In the genomic region with DNA sequence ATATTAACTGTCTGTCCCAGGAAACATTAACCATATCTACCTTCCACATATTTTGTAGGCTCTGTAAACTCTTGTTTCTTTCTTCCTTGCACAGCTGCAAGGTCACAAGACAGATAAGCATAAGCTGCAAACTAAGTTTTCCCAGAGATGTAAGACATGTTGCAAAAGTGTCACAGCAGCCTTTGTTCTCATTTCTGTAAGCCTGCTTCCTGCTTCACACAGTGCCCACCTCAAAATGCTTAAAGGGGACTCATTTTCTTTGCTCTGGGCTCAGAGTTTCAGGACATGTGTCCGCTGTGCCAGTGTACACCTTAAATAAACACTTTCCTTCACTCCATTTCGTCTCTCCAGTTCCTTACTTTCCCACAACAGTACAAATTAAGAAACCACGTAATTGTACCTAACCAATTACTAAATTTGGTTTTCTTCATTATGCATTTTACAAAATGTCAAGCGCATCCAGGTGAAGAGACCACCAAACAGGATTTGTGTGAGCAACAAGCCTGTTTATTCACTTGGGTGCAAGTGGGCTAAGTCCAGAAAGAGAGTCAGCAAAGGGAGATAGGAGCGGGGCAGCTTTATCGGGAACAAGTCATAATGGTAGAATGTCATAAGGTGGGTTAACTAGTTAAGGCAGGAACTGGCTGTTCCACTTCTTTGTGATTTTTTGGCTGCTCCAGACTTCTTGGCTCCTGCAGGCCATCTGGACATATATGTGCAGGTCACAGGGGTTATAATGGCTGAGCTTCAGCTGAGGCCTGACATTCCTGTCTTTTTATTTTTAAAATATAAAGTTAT, we compare ENCODE assay signal across 35 cellular contexts. TPM values are rescaled to one million over a fixed set of nuclear protein-coding genes. Genes with fewer than 3 reads are reported as not detected.
DNase-seq lines count a peak whose midpoint lies in the region; ATAC-seq, FAIRE-seq and TF ChIP-seq lines count a peak whose summit lies in the region.
"Had no signal": no experiment of that assay in that cellular context is flagged by ENCODE, and none has a peak within 500 bp of the region (broad histone marks: within the 10 kb centered on the region; RNA-seq: fewer than 3 reads in every experiment).

No MANE protein-coding gene starts in this region.

- H3K4me3 Mint-ChIP-seq in nephron = no peak overlapping the region
- no peak overlapping the region for H3K4me3 Mint-ChIP-seq in endodermal cell
- H3K4me3 Mint-ChIP-seq: activated CD4-positive, alpha-beta memory T cell treated with anti-CD3 and anti-CD28 coated beads, Interleukin-2, amount 10 ng/mL, durations not matched to agents 7 days and 5 days; activated naive CD4-positive, alpha-beta T cell treated with anti-CD3 and anti-CD28 coated beads for 36 hours; activated T-helper 1 cell treated with anti-CD3 and anti-CD28 coated beads, Interleukin-12 subunit alpha, Interleukin-12 subunit beta, Interleukin-2, Interleukin-4 antibody, amounts not matched to agents 30 ng/mL and 10 ng/mL and 1 ng/mL, durations not matched to agents 14 hours and 24 hours and 36 hours; CD14-positive monocyte; T-helper 1 cell treated with Interleukin-12 subunit alpha and Interleukin-12 subunit beta and Interleukin-4 antibody, amounts not matched to agents 30 μg/mL and 1 μg/mL, for 36 hours had no signal

- H3K9me3 ChIP-seq in cardiac muscle cell (ENCODE audit: low read depth) = no peaks in the 10 kb centered on the region
- no peaks in the 10 kb centered on the region for H3K9me3 ChIP-seq in H1 (ENCODE audit: insufficient read depth in 2 of 2, low read depth in 1 of 2, low read length in 1 of 2)
- H3K9me3 ChIP-seq in endodermal cell (ENCODE audit: control insufficient read depth, low read length) = peaks cover 15% of the 10 kb centered on the region
- H3K9me3 ChIP-seq: neutrophil, sigmoid colon, upper lobe of right lung had no signal

- H3K4me1 Mint-ChIP-seq in nephron (no peaks in the 10 kb centered on the region), endodermal cell (peaks cover 11% of the 10 kb centered on the region)
- H3K4me1 Mint-ChIP-seq: CD14-positive monocyte had no signal

- H3K4me2 ChIP-seq in H1 (ENCODE audit: insufficient read depth in 1 of 2, low read depth in 2 of 2, low read length in 2 of 2) = no peak overlapping the region

- H4K20me1 ChIP-seq in H1 (replicated peaks in 1 of 2; ENCODE audit: control insufficient read depth in 1 of 2, insufficient read depth in 2 of 2, low read length in 2 of 2) = no peaks in the 10 kb centered on the region

- no peak overlapping the region for H4K91ac ChIP-seq in H1 (replicated peaks; ENCODE audit: insufficient read length, low read length)

- no peaks in the 10 kb centered on the region for H3K23me2 ChIP-seq in H1 (ENCODE audit: low read depth, low read length)

- H3K4me1 ChIP-seq in cardiac muscle cell (ENCODE audit: low read depth) (peaks cover 8% of the 10 kb centered on the region), H1 (replicated peaks in 1 of 4; ENCODE audit: control insufficient read depth in 3 of 4, insufficient read depth in 4 of 4, low read length in 3 of 4) (no peaks in the 10 kb centered on the region; a peak in 1 of 7 replicates), endodermal cell (ENCODE audit: control insufficient read depth, insufficient read depth, low read length) (no peaks in the 10 kb centered on the region)
- H3K4me1 ChIP-seq: psoas muscle, sigmoid colon, upper lobe of right lung had no signal

- no peaks in the 10 kb centered on the region for H3K79me1 ChIP-seq in H1 (ENCODE audit: low read depth, low read length)

- no peak for FAIRE-seq in H1 (lab: Jason Lieb, UNC)
- FAIRE-seq: D721Med, endothelial cell of umbilical vein, GM12878, H54, TTC549 had no signal

- H3K14ac ChIP-seq in H1 (ENCODE audit: insufficient read length) = no peak overlapping the region

- CTCF ChIA-PET in H1 (lab: Charles Lee; ENCODE audit: partially characterized antibody) = interaction anchor here (1.2 kb wide), 1 partner anchor 128 kb away, joined by 3 read pairs; no protein-coding TSS in a partner anchor

- no peak for TF ChIP-seq CTCF in cardiac muscle cell (IDR thresholded peaks at IDR 0.05; ENCODE audit: low read depth, low read length)
- no peak for TF ChIP-seq CTCF in H1 (IDR thresholded peaks at IDR 0.05; ENCODE audit: control extremely low read depth in 1 of 3, insufficient read depth in 1 of 3, low read depth in 1 of 3, low read length in 3 of 3)
- no peak for TF ChIP-seq CTCF in nephron (IDR thresholded peaks at IDR 0.05; ENCODE audit: unreplicated experiment in 3 of 3)
- TF ChIP-seq CTCF in endodermal cell (conservative IDR thresholded peaks at IDR 0.05) = no peak

- POLR2A ChIA-PET in H1 (lab: Charles Lee; ENCODE audit: partially characterized antibody) = interaction anchor here (1.8 kb wide), 1 partner anchor 13 kb away, joined by 9 read pairs; the partner anchor contains the start of gene ZNF431

- H2BK12ac ChIP-seq in H1 (ENCODE audit: low read depth, low read length) = no peak overlapping the region

- H3K9ac ChIP-seq in H1 (replicated peaks in 1 of 4; ENCODE audit: extremely low read depth in 1 of 4, low read depth in 3 of 4, low read length in 3 of 4) (no peak overlapping the region), endodermal cell (ENCODE audit: extremely low read depth, low read length, poor library complexity, severe bottlenecking) (no peak overlapping the region)

- no peak overlapping the region for H2BK5ac ChIP-seq in H1 (ENCODE audit: low read depth, low read length)

- ATAC-seq in Right ventricle myocardium inferior (no peak), left lobe of liver (no peak), GM18519 (IDR thresholded peaks at IDR 0.05; ENCODE audit: low FRiP score, unreplicated experiment) (no peak)
- ATAC-seq: GM12878, PC-3, psoas muscle, upper lobe of right lung had no signal

- H4K5ac ChIP-seq in H1 (ENCODE audit: insufficient read length, low read depth, low read length) = no peak overlapping the region

- intact Hi-C loops in Right ventricle myocardium inferior (cut with DNase I) = no loop called here

- no peaks in the 10 kb centered on the region for H3K27me3 ChIP-seq in cardiac muscle cell
- no peaks in the 10 kb centered on the region for H3K27me3 ChIP-seq in H1 (replicated peaks in 1 of 4; ENCODE audit: control insufficient read depth in 3 of 4, extremely low read depth in 1 of 4, insufficient read depth in 3 of 4, low read length in 3 of 4)
- no peaks in the 10 kb centered on the region for H3K27me3 ChIP-seq in endodermal cell (ENCODE audit: control insufficient read depth, insufficient read depth, low read length, poor library complexity, severe bottlenecking)
- H3K27me3 ChIP-seq: brain microvascular endothelial cell, neutrophil, sigmoid colon, upper lobe of right lung had no signal

- TF ChIP-seq POLR2A in H1 (IDR thresholded peaks at IDR 0.05; ENCODE audit: control extremely low read depth in 1 of 2, low read depth in 2 of 2, low read length in 2 of 2) = no peak

- no peak overlapping the region for H2AFZ ChIP-seq in H1 (ENCODE audit: low read length)

- no peak overlapping the region for H3K23ac ChIP-seq in H1 (ENCODE audit: insufficient read length)

- H4K8ac ChIP-seq in H1 (ENCODE audit: extremely low read depth, insufficient read depth, low read length) = no peak overlapping the region

- no peak overlapping the region for H2AK5ac ChIP-seq in H1 (ENCODE audit: low read depth, low read length)

- H3K27ac Mint-ChIP-seq in nephron (peak overlapping the region; percentile 1 to 77 (median 57)), endodermal cell (no peak overlapping the region)
- H3K27ac Mint-ChIP-seq: activated CD4-positive, alpha-beta memory T cell treated with anti-CD3 and anti-CD28 coated beads, Interleukin-2, amount 10 ng/mL, durations not matched to agents 7 days and 5 days; activated naive CD4-positive, alpha-beta T cell treated with anti-CD3 and anti-CD28 coated beads for 36 hours; activated T-helper 1 cell treated with anti-CD3 and anti-CD28 coated beads, Interleukin-12 subunit alpha, Interleukin-12 subunit beta, Interleukin-2, Interleukin-4 antibody, amounts not matched to agents 30 ng/mL and 10 ng/mL and 1 ng/mL, durations not matched to agents 14 hours and 24 hours and 36 hours; CD14-positive monocyte; T-helper 1 cell treated with Interleukin-12 subunit alpha and Interleukin-12 subunit beta and Interleukin-4 antibody, amounts not matched to agents 30 μg/mL and 1 μg/mL, for 36 hours had no signal

- H3K36me3 ChIP-seq in cardiac muscle cell (no peaks in the 10 kb centered on the region), H1 (ENCODE audit: control insufficient read depth in 2 of 4, insufficient read depth in 4 of 4, low read length in 3 of 4) (no peaks in the 10 kb centered on the region), endodermal cell (ENCODE audit: control insufficient read depth, insufficient read depth, low read length) (no peaks in the 10 kb centered on the region)
- H3K36me3 ChIP-seq: brain microvascular endothelial cell, left ventricle myocardium inferior, neutrophil, sigmoid colon, upper lobe of right lung had no signal

- TF ChIP-seq EP300 in H1 (IDR thresholded peaks at IDR 0.05; ENCODE audit: borderline replicate concordance in 1 of 2, low read depth in 2 of 2, low read length in 2 of 2) = no peak

- H3K27ac ChIP-seq in cardiac muscle cell = peak overlapping the region; percentile 47
- H3K27ac ChIP-seq in H1 (ENCODE audit: low read depth, low read length) = no peak overlapping the region
- H3K27ac ChIP-seq in endodermal cell (ENCODE audit: low read depth, low read length) = no peak overlapping the region
- H3K27ac ChIP-seq: brain microvascular endothelial cell, left ventricle myocardium inferior, neutrophil, psoas muscle, sigmoid colon, SK-N-MC, upper lobe of right lung had no signal

- no peaks in the 10 kb centered on the region for H3K27me3 Mint-ChIP-seq in nephron (ENCODE audit: low read depth)
- no peaks in the 10 kb centered on the region for H3K27me3 Mint-ChIP-seq in endodermal cell (ENCODE audit: insufficient read depth)

- no peak for TF ChIP-seq RAD21 in H1 (IDR thresholded peaks at IDR 0.05 in 1 of 2, conservative IDR thresholded peaks at IDR 0.05 in 1 of 2; ENCODE audit: low read depth in 2 of 2, low read length in 2 of 2)

- H2BK15ac ChIP-seq in H1 (ENCODE audit: low read length) = no peak overlapping the region

- no peak overlapping the region for H2BK20ac ChIP-seq in H1 (ENCODE audit: low read length)

- no peaks in the 10 kb centered on the region for H3K79me2 ChIP-seq in H1 (ENCODE audit: control insufficient read depth in 1 of 2, insufficient read depth in 2 of 2, low read length in 2 of 2)

- no peak overlapping the region for H3K18ac ChIP-seq in H1 (ENCODE audit: extremely low read depth, low read length)

- no peak overlapping the region for H3K4ac ChIP-seq in H1 (replicated peaks; ENCODE audit: insufficient read length, low read depth, low read length)

- H2BK120ac ChIP-seq in H1 (replicated peaks; ENCODE audit: low read depth, low read length) = peak overlapping the region; percentile 21

- no peak overlapping the region for H3K56ac ChIP-seq in H1 (replicated peaks; ENCODE audit: insufficient read length, low read depth, low read length)

- H3K4me3 ChIP-seq in cardiac muscle cell = no peak overlapping the region
- H3K4me3 ChIP-seq in H1 (ENCODE audit: extremely low read depth in 1 of 4, insufficient read depth in 2 of 4, low read depth in 3 of 4, low read length in 4 of 4) = no peak overlapping the region
- H3K4me3 ChIP-seq in endodermal cell (ENCODE audit: low read length) = no peak overlapping the region
- H3K4me3 ChIP-seq: GM12878, left ventricle myocardium inferior, psoas muscle, sigmoid colon, SK-N-MC, upper lobe of right lung had no signal

- H3K36me3 Mint-ChIP-seq in nephron (ENCODE audit: low read depth) (peaks cover 22% of the 10 kb centered on the region), endodermal cell (ENCODE audit: low read depth) (peaks cover 17% of the 10 kb centered on the region)

- H3K9me3 Mint-ChIP-seq in nephron (peaks cover 10% of the 10 kb centered on the region), endodermal cell (peaks cover 27% of the 10 kb centered on the region)

- WGBS in H1 (ENCODE audit: extremely low coverage in 1 of 2, insufficient coverage in 1 of 2, insufficient read length in 1 of 2, insufficient replicate concordance in 2 of 2, low coverage in 1 of 2, low lambda C conversion rate in 2 of 2, missing lambda C conversion rate in 1 of 2), 2 experiments = 82% methylated on average over 6 of the region's 6 CpGs; no CpG with 5 or more reads in 1 of the 2 experiments
- 92 to 96% methylated on average over 6 of the region's 6 CpGs for WGBS in endodermal cell (ENCODE audit: insufficient coverage in 1 of 2, insufficient read length in 1 of 2), 2 experiments

- DNase-seq in cardiac muscle cell (ENCODE audit: low read depth in 1 of 2, low spot score in 1 of 2) = peak; percentile 0 to 18
- no peak for DNase-seq in Right ventricle myocardium inferior (ENCODE audit: missing footprints)
- DNase-seq in H1 (ENCODE audit: low read depth in 1 of 2, low spot score in 2 of 2) = no peak
- DNase-seq in NCI-H146 (lab: John Stamatoyannopoulos, UW) = no peak
- no peak for DNase-seq in left lobe of liver (ENCODE audit: low spot score)
- DNase-seq in endodermal cell = no peak
- DNase-seq: activated CD4-positive, alpha-beta memory T cell treated with anti-CD3 and anti-CD28 coated beads, Interleukin-2, amount 10 ng/mL, durations not matched to agents 7 days and 5 days; activated CD4-positive, CD25-positive, alpha-beta regulatory T cell treated with anti-CD3 and anti-CD28 coated beads, Interleukin-2, amount 50 U/mL, for 72 hours; activated CD8-positive, alpha-beta memory T cell treated with anti-CD3 and anti-CD28 coated beads, Interleukin-2, amount 50 U/mL, for 48 hours; activated naive CD4-positive, alpha-beta T cell treated with anti-CD3 and anti-CD28 coated beads for 36 hours; amniotic stem cell; brain microvascular endothelial cell; KBM-7; left ventricle myocardium inferior; mesenchymal stem cell; NCI-H1105; NCI-H526 treated with DMSO at 0.1 percent for 48 hours; NK-92 treated with Interleukin-12 subunit alpha and Interleukin-12 subunit beta, amount 100 ng/mL, for 24 hours; psoas muscle; sigmoid colon; stimulated activated CD4-positive, alpha-beta T cell treated with anti-CD3 and anti-CD28 coated beads, Interleukin-4, amount 100 ng/mL, for 24 hours; upper lobe of right lung had no signal

RNA-seq across cellular contexts. Expression of gene ZNF431, which starts 12.7 kb away (rescaled TPM):
- total RNA-seq in cardiac muscle cell (15.3 and 26.7 TPM in 2 replicates), Right ventricle myocardium inferior (13.1 TPM), left lobe of liver (0.70 TPM), endodermal cell (10 to 100 TPM; 34.6 to 39.0 TPM)
- polyA plus RNA-seq in cardiac muscle cell (15.2 and 16.1 TPM in 2 replicates), H1 (2011; rRNA removed) (6.7 and 7.8 TPM in 2 replicates)
- total RNA-seq in H1 (2021; fragmentation: NEBNext Ultra II Directional; extraction: Animal tissue kit (Norgen Biotek cat#: 25700)) = 43.2 and 47.3 TPM in 2 replicates
- 13.8 TPM for polyA plus RNA-seq in H1 (2011; cell fraction: cytosol; rRNA removed)
- 35.5 TPM for polyA plus RNA-seq in H1 (2011; cell fraction: nucleus; rRNA removed)
- 18.9 to 29.0 TPM (median 28.3 TPM) in 4 replicates for polyA plus RNA-seq in H1 (2012, experiment 1 of 2)
- 1.8 TPM for polyA plus RNA-seq in H1 (2012, experiment 2 of 2)
- polyA plus RNA-seq in H1 (2013, experiment 1 of 2) = 42.2 TPM
- 35.7 TPM for polyA plus RNA-seq in H1 (2013, experiment 2 of 2)
- 36.0 and 38.1 TPM in 2 replicates for polyA minus RNA-seq in H1 (2011; rRNA and poly(A)+ RNA removed)
- polyA minus RNA-seq in H1 (2011; cell fraction: cytosol; rRNA and poly(A)+ RNA removed) = 49.5 TPM
- polyA minus RNA-seq in H1 (2011; cell fraction: nucleus; rRNA and poly(A)+ RNA removed) = 136 TPM
- polyA plus RNA-seq in endodermal cell (2013, experiment 1 of 2) = 18.1 TPM
- polyA plus RNA-seq in endodermal cell (2013, experiment 2 of 2) = 20.1 TPM

RNA-seq across cellular contexts. Expression of gene ZNF714, which starts 47.1 kb away (rescaled TPM):
- total RNA-seq in cardiac muscle cell (8.7 and 17.3 TPM in 2 replicates), Right ventricle myocardium inferior (2.7 TPM), left lobe of liver (0.58 TPM), endodermal cell (10 to 100 TPM; 50.0 to 63.8 TPM)
- polyA plus RNA-seq in cardiac muscle cell (12.5 and 15.9 TPM in 2 replicates), H1 (2011; rRNA removed) (12.0 and 16.4 TPM in 2 replicates)
- total RNA-seq in H1 (2021; fragmentation: NEBNext Ultra II Directional; extraction: Animal tissue kit (Norgen Biotek cat#: 25700)) = 71.8 and 74.2 TPM in 2 replicates
- polyA plus RNA-seq in H1 (2011; cell fraction: cytosol; rRNA removed) = 17.9 TPM
- 25.8 TPM for polyA plus RNA-seq in H1 (2011; cell fraction: nucleus; rRNA removed)
- polyA plus RNA-seq in H1 (2012, experiment 1 of 2) = 22.2 to 40.3 TPM (median 26.6 TPM) in 4 replicates
- polyA plus RNA-seq in H1 (2012, experiment 2 of 2) = 8.6 TPM
- 64.1 TPM for polyA plus RNA-seq in H1 (2013, experiment 1 of 2)
- 58.3 TPM for polyA plus RNA-seq in H1 (2013, experiment 2 of 2)
- 58.2 and 84.7 TPM in 2 replicates for polyA minus RNA-seq in H1 (2011; rRNA and poly(A)+ RNA removed)
- 58.8 TPM for polyA minus RNA-seq in H1 (2011; cell fraction: cytosol; rRNA and poly(A)+ RNA removed)
- 202 TPM for polyA minus RNA-seq in H1 (2011; cell fraction: nucleus; rRNA and poly(A)+ RNA removed)
- 31.6 TPM for polyA plus RNA-seq in endodermal cell (2013, experiment 1 of 2)
- polyA plus RNA-seq in endodermal cell (2013, experiment 2 of 2) = 37.1 TPM

Comparison
In these comparisons a context has a peak if more than half of its experiments do, and no peak if none do; other contexts are left out.
1. DNase-seq: peak in cardiac muscle cell (2 of 2); none in Right ventricle myocardium inferior (single experiment), H1 (0 of 2), NCI-H146 (single experiment), left lobe of liver (single experiment) and endodermal cell (single experiment).